ENCODE assay signal across 9 cellular contexts in genomic region chr16:87490091-87490798, GRCh38. TPM values are rescaled to one million over a fixed set of nuclear protein-coding genes. Genes with fewer than 3 reads are reported as not detected.
DNase-seq lines count a peak whose midpoint lies in the region; ATAC-seq and TF ChIP-seq lines count a peak whose summit lies in the region.
"Had no signal": no experiment of that assay in that cellular context is flagged by ENCODE, and none has a peak within 500 bp of the region (broad histone marks: within the 10 kb centered on the region; RNA-seq: fewer than 3 reads in every experiment).

No MANE protein-coding gene starts in this region.

- peak overlapping the region; percentile 63 for H3K27ac ChIP-seq in CD8-positive, alpha-beta T cell (ENCODE audit: low read depth, low read length)
- H3K27ac ChIP-seq in Peyer's patch: peak overlapping the region; percentile 27 to 76 (median 44)
- H3K27ac ChIP-seq in trophoblast cell (ENCODE audit: low read depth, low read length): no peak overlapping the region

- H3K4me2 ChIP-seq in trophoblast cell (ENCODE audit: low read length): peak overlapping the region; percentile 63

- no peak overlapping the region for H2BK120ac ChIP-seq in trophoblast cell (ENCODE audit: insufficient read depth, low read length, poor library complexity)

- H3K79me2 ChIP-seq in trophoblast cell (ENCODE audit: control insufficient read depth, insufficient read depth, low read length, poor library complexity): peaks cover 1% of the 10 kb centered on the region

- H2BK5ac ChIP-seq in trophoblast cell (ENCODE audit: low read depth, low read length, poor library complexity): no peak overlapping the region

- intact Hi-C loops in CD8-positive, alpha-beta T cell (cut with DNase I, micrococcal nuclease): loop anchor here (2.0 to 5.0 kb wide), 2 partner anchors 173 to 933 kb away; partner anchors contain the start of genes C16orf95 (in 1 of the 2) and MTHFSD (in 1 of the 2)

- no peak overlapping the region for H4K8ac ChIP-seq in trophoblast cell (ENCODE audit: low read depth, low read length)

- no peak overlapping the region for H3K14ac ChIP-seq in trophoblast cell (ENCODE audit: low read length)

- POLR2A ChIA-PET in CD8-positive, alpha-beta T cell (lab: Charles Lee): interaction anchor here (1.2 kb wide), 1 partner anchor 96 kb away, joined by 3 read pairs; no protein-coding TSS in a partner anchor

- peak; percentile 22 for ATAC-seq in CD8-positive, alpha-beta T cell
- no peak for ATAC-seq in HG03354 (IDR thresholded peaks at IDR 0.05; ENCODE audit: poor library complexity, severe bottlenecking, unreplicated experiment)

- no peaks in the 10 kb centered on the region for H3K27me3 ChIP-seq in CD8-positive, alpha-beta T cell (ENCODE audit: insufficient read depth, low read length)
- H3K27me3 ChIP-seq in Peyer's patch: no peaks in the 10 kb centered on the region
- H3K27me3 ChIP-seq in trophoblast cell (ENCODE audit: insufficient read depth, low read length): no peaks in the 10 kb centered on the region

- no CpG with 5 or more reads among the region's 17 CpGs for WGBS in trophoblast cell (ENCODE audit: extremely low coverage, insufficient coverage, insufficient read length)

- H3K9me3 ChIP-seq in CD8-positive, alpha-beta T cell (ENCODE audit: low read length): no peaks in the 10 kb centered on the region
- no peaks in the 10 kb centered on the region for H3K9me3 ChIP-seq in Peyer's patch
- H3K9me3 ChIP-seq in trophoblast cell (ENCODE audit: insufficient read depth, low read depth, low read length): peaks cover 2% of the 10 kb centered on the region

- H3K4me3 ChIP-seq in CD8-positive, alpha-beta T cell (ENCODE audit: low read depth, low read length): peak overlapping the region; percentile 70
- H3K4me3 ChIP-seq in Peyer's patch (peak overlapping the region; percentile 31 to 66 (median 45)), epithelial cell of esophagus (ENCODE audit: low read length) (peak overlapping the region; percentile 32), trophoblast cell (ENCODE audit: low read depth, low read length) (no peak overlapping the region)

- peak in 3 of 7 experiments; percentile 22 to 34 (median 31) for DNase-seq in CD8-positive, alpha-beta T cell
- no peak for DNase-seq in Peyer's patch
- no peak for DNase-seq in epithelial cell of esophagus (ENCODE audit: low read depth)
- DNase-seq in trophoblast cell: no peak
- DNase-seq in GM20000 (ENCODE audit: low spot score): no peak
- DNase-seq in NCI-H2227 (lab: John Stamatoyannopoulos, UW; ENCODE audit: unreplicated experiment): no peak
- no peak for DNase-seq in NCI-H128 (lab: John Stamatoyannopoulos, UW; ENCODE audit: unreplicated experiment)
- DNase-seq: NCI-H226 had no signal

- H3K9ac ChIP-seq in trophoblast cell (ENCODE audit: low read length): no peak overlapping the region

- no peak overlapping the region for H2AFZ ChIP-seq in trophoblast cell (ENCODE audit: insufficient read depth, low read length, poor library complexity)

- no peak for TF ChIP-seq POLR2A in Peyer's patch (IDR thresholded peaks at IDR 0.05)

- H3K36me3 Mint-ChIP-seq in CD8-positive, alpha-beta T cell: peaks cover 2% of the 10 kb centered on the region

- peaks cover 2% of the 10 kb centered on the region for H3K79me1 ChIP-seq in trophoblast cell (ENCODE audit: low read length)

- no peak overlapping the region for H4K91ac ChIP-seq in trophoblast cell (ENCODE audit: low read depth, low read length)

- H3K9me3 Mint-ChIP-seq in CD8-positive, alpha-beta T cell: no peaks in the 10 kb centered on the region

- peaks cover 60% of the 10 kb centered on the region for H3K4me1 Mint-ChIP-seq in CD8-positive, alpha-beta T cell (ENCODE audit: low read depth)

- peak overlapping the region; percentile 88 for H3K27ac Mint-ChIP-seq in CD8-positive, alpha-beta T cell

- no peak overlapping the region for H3K18ac ChIP-seq in trophoblast cell (ENCODE audit: low read length)

- no peak overlapping the region for H3K4ac ChIP-seq in trophoblast cell (ENCODE audit: low read depth, low read length)

- H3K27me3 Mint-ChIP-seq in CD8-positive, alpha-beta T cell (ENCODE audit: low read depth): no peaks in the 10 kb centered on the region

- TF ChIP-seq CTCF in CD8-positive, alpha-beta T cell (IDR thresholded peaks at IDR 0.05): no peak
- TF ChIP-seq CTCF in Peyer's patch (IDR thresholded peaks at IDR 0.05) (no peak), epithelial cell of esophagus (IDR thresholded peaks at IDR 0.05; ENCODE audit: insufficient read depth, low read depth, low read length, missing control alignments) (no peak), GM20000 (IDR thresholded peaks at IDR 0.05; ENCODE audit: extremely low read depth, missing control alignments) (no peak)

- CTCF ChIA-PET in CD8-positive, alpha-beta T cell (lab: Charles Lee): interaction anchor here (1.8 kb wide), 1 partner anchor 146 kb away, joined by 5 read pairs; no protein-coding TSS in a partner anchor

- H4K12ac ChIP-seq in trophoblast cell (ENCODE audit: low read depth, low read length): no peak overlapping the region

- peak overlapping the region; percentile 83 for H3K4me3 Mint-ChIP-seq in CD8-positive, alpha-beta T cell

- H2BK12ac ChIP-seq in trophoblast cell (ENCODE audit: low read length): no peak overlapping the region

- H2AK5ac ChIP-seq in trophoblast cell (ENCODE audit: low read length): no peak overlapping the region

- H3K4me1 ChIP-seq in CD8-positive, alpha-beta T cell (ENCODE audit: insufficient read depth, low read length): peaks cover 52% of the 10 kb centered on the region
- peaks cover 0 to 73% (median 3%) of the 10 kb centered on the region in 4 donors for H3K4me1 ChIP-seq in Peyer's patch
- H3K4me1 ChIP-seq in trophoblast cell (ENCODE audit: control insufficient read depth in 1 of 2, insufficient read depth in 2 of 2, low read length in 2 of 2): peaks cover 12 to 23% of the 10 kb centered on the region in 2 experiments

- no peaks in the 10 kb centered on the region for H3K36me3 ChIP-seq in CD8-positive, alpha-beta T cell (ENCODE audit: insufficient read depth, low read length)
- H3K36me3 ChIP-seq in Peyer's patch (no peaks in the 10 kb centered on the region), trophoblast cell (ENCODE audit: control insufficient read depth in 1 of 2, insufficient read depth in 2 of 2, low read length in 2 of 2) (peaks cover 0 to 3% of the 10 kb centered on the region in 2 experiments)

- H3K23ac ChIP-seq in trophoblast cell (ENCODE audit: low read length): no peak overlapping the region

RNA-seq across cellular contexts. Expression of gene ZCCHC14, which starts 2.6 kb away (rescaled TPM):
- total RNA-seq in CD8-positive, alpha-beta T cell: 10 to 100 TPM; 13.2 TPM
- total RNA-seq in Peyer's patch: 10 to 100 TPM; 28.1 to 68.9 (median 55.9) TPM
- 9.7 and 10.4 TPM in 2 replicates for polyA plus RNA-seq in trophoblast cell (2013)
